11 cellular contexts compared by ENCODE assay signal in the genomic region with DNA sequence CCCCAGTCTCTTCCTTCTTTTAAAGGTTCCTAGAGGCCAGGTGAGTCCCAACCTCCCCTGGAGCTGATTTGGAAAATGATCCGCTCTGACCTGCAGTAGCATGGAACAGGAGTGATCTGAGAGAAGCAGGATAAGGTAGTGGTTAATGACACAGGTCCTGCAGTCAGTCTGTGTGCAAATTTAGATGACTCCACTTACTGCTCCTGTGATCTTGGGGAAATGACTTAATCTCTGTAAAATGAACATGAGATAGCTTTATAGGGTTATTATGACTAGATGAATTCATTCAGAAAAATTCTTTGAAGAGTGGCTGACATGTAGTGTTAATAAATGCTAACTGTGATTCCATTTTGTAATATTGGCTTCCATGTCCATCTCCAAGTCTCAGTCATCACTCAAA.
DNase-seq lines count a peak whose midpoint lies in the region; ATAC-seq, FAIRE-seq and TF ChIP-seq lines count a peak whose summit lies in the region.
"Had no signal": no experiment of that assay in that cellular context is flagged by ENCODE, and none has a peak within 500 bp of the region (broad histone marks: within the 10 kb centered on the region; RNA-seq: fewer than 3 reads in every experiment).

No MANE protein-coding gene starts in this region.

- ATAC-seq in GM23338 (no peak), HG03139 (IDR thresholded peaks at IDR 0.05; ENCODE audit: unreplicated experiment) (no peak), HG03378 (IDR thresholded peaks at IDR 0.05; ENCODE audit: unreplicated experiment) (no peak)

- no peak overlapping the region for H3K23ac ChIP-seq in trophoblast cell (ENCODE audit: low read length)

- H3K9me2 ChIP-seq in GM23338 (ENCODE audit: insufficient read depth) = no peaks in the 10 kb centered on the region

- H2BK120ac ChIP-seq in trophoblast cell (ENCODE audit: insufficient read depth, low read length, poor library complexity) = no peak overlapping the region

- no peak for TF ChIP-seq CTCF in GM23338 (conservative IDR thresholded peaks at IDR 0.05; ENCODE audit: low read depth in 2 of 2)

- no peaks in the 10 kb centered on the region for H3K36me3 Mint-ChIP-seq in GM23338 (ENCODE audit: low read depth)
- H3K36me3 Mint-ChIP-seq: CD4-positive, CD25-positive, alpha-beta regulatory T cell had no signal

- H3K4me1 ChIP-seq in GM23338 (ENCODE audit: insufficient read depth) (peaks cover 14% of the 10 kb centered on the region), trophoblast cell (ENCODE audit: control insufficient read depth in 1 of 2, insufficient read depth in 2 of 2, low read length in 2 of 2) (peaks cover 0 to 7% of the 10 kb centered on the region in 2 experiments)

- no peak overlapping the region for H3K4ac ChIP-seq in trophoblast cell (ENCODE audit: low read depth, low read length)

- DNase-seq in GM23338 (ENCODE audit: low spot score) (no peak), RCC 7860 (ENCODE audit: low spot score) (peak; percentile 41), glomerular visceral epithelial cell (ENCODE audit: extremely low spot score) (peak; percentile 31), trophoblast cell (no peak), NCI-H1092 treated with DMSO at 0.1 percent for 48 hours (lab: John Stamatoyannopoulos, UW) (no peak)
- DNase-seq: CD4-positive, CD25-positive, alpha-beta regulatory T cell; GF-D8; NCI-H1694 had no signal

- peak overlapping the region; percentile 96 for H2AFZ ChIP-seq in GM23338
- no peak overlapping the region for H2AFZ ChIP-seq in trophoblast cell (ENCODE audit: insufficient read depth, low read length, poor library complexity)

- H4K12ac ChIP-seq in trophoblast cell (ENCODE audit: low read depth, low read length) = no peak overlapping the region

- no peak overlapping the region for H2BK12ac ChIP-seq in trophoblast cell (ENCODE audit: low read length)

- peak overlapping the region; percentile 81 for H3K4me2 ChIP-seq in GM23338
- no peak overlapping the region for H3K4me2 ChIP-seq in trophoblast cell (ENCODE audit: low read length)

- H3K27me3 ChIP-seq in GM23338 (ENCODE audit: insufficient read depth) (peaks cover 12% of the 10 kb centered on the region; the same call in 1 of the 2 replicates), trophoblast cell (ENCODE audit: insufficient read depth, low read length) (no peaks in the 10 kb centered on the region)

- H3K14ac ChIP-seq in trophoblast cell (ENCODE audit: low read length) = no peak overlapping the region

- H3K4me3 ChIP-seq in GM23338 = peak overlapping the region; percentile 58; the same call in 1 of the 2 replicates
- H3K4me3 ChIP-seq in trophoblast cell (ENCODE audit: low read depth, low read length) = no peak overlapping the region
- H3K4me3 ChIP-seq: SK-N-MC had no signal

- peak overlapping the region; percentile 4 for H4K91ac ChIP-seq in trophoblast cell (ENCODE audit: low read depth, low read length)

- no peak overlapping the region for H3K18ac ChIP-seq in trophoblast cell (ENCODE audit: low read length)

- H2BK5ac ChIP-seq in trophoblast cell (ENCODE audit: low read depth, low read length, poor library complexity) = no peak overlapping the region

- H3K79me2 ChIP-seq in GM23338 (replicated peaks; ENCODE audit: insufficient read depth) (no peaks in the 10 kb centered on the region), trophoblast cell (ENCODE audit: control insufficient read depth, insufficient read depth, low read length, poor library complexity) (peaks cover 2% of the 10 kb centered on the region)

- no peaks in the 10 kb centered on the region for H3F3A ChIP-seq in GM23338 (replicated peaks; ENCODE audit: low read depth)

- H3K4me3 Mint-ChIP-seq in GM23338 = no peak overlapping the region
- H3K4me3 Mint-ChIP-seq: CD4-positive, CD25-positive, alpha-beta regulatory T cell had no signal

- H3K9ac ChIP-seq in trophoblast cell (ENCODE audit: low read length) = no peak overlapping the region

- no peak overlapping the region for H3K27ac Mint-ChIP-seq in GM23338
- H3K27ac Mint-ChIP-seq: CD4-positive, CD25-positive, alpha-beta regulatory T cell had no signal

- H2AK5ac ChIP-seq in trophoblast cell (ENCODE audit: low read length) = no peak overlapping the region

- H4K20me1 ChIP-seq in GM23338 (replicated peaks; ENCODE audit: insufficient read depth) = no peaks in the 10 kb centered on the region

- peaks cover 12% of the 10 kb centered on the region for H3K79me1 ChIP-seq in trophoblast cell (ENCODE audit: low read length)

- FAIRE-seq in RCC 7860 (lab: Jason Lieb, UNC) = no peak

- H3K27me3 Mint-ChIP-seq in GM23338 (ENCODE audit: insufficient read depth, low read depth, poor library complexity) = peaks cover 7% of the 10 kb centered on the region

- no peaks in the 10 kb centered on the region for H3K9me3 ChIP-seq in trophoblast cell (ENCODE audit: insufficient read depth, low read depth, low read length)

- no peaks in the 10 kb centered on the region for H3K9me3 Mint-ChIP-seq in GM23338
- H3K9me3 Mint-ChIP-seq: CD4-positive, CD25-positive, alpha-beta regulatory T cell had no signal

- no peaks in the 10 kb centered on the region for H3K36me3 ChIP-seq in GM23338 (ENCODE audit: insufficient read depth)
- no peaks in the 10 kb centered on the region for H3K36me3 ChIP-seq in trophoblast cell (ENCODE audit: control insufficient read depth in 1 of 2, insufficient read depth in 2 of 2, low read length in 2 of 2)

- H3K27ac ChIP-seq in GM23338 (ENCODE audit: low read depth) (no peak overlapping the region), trophoblast cell (ENCODE audit: low read depth, low read length) (no peak overlapping the region)
- H3K27ac ChIP-seq: SK-N-MC had no signal

- no CpG with 5 or more reads among the region's 1 CpG for WGBS in trophoblast cell (ENCODE audit: extremely low coverage, insufficient coverage, insufficient read length)

- H4K8ac ChIP-seq in trophoblast cell (ENCODE audit: low read depth, low read length) = no peak overlapping the region

- peaks cover 11% of the 10 kb centered on the region for H3K4me1 Mint-ChIP-seq in GM23338

TF ChIP-seq in GM23338, 12 proteins besides CTCF, POLR2A, EP300 and RAD21:
- no peak for TF ChIP-seq CREB1 (CRISPR knock-in tag; IDR thresholded peaks at IDR 0.05; ENCODE audit: low read depth)
- TF ChIP-seq EZH2phosphoT487 (IDR thresholded peaks at IDR 0.05; ENCODE audit: unreplicated experiment) = no peak
- no peak for TF ChIP-seq ZNF462 (CRISPR knock-in tag; IDR thresholded peaks at IDR 0.05)
- TF ChIP-seq NANOG (IDR thresholded peaks at IDR 0.05; ENCODE audit: borderline replicate concordance) = no peak
- TF ChIP-seq JUNB (IDR thresholded peaks at IDR 0.05; ENCODE audit: unreplicated experiment) = no peak
TF ChIP-seq in GM23338: peak in this region for 0.

Comparison
In these comparisons a context has a peak if more than half of its experiments do, and no peak if none do; other contexts are left out.
1. DNase-seq: peak in RCC 7860 (single experiment) and glomerular visceral epithelial cell (single experiment); none in GM23338 (single experiment), trophoblast cell (0 of 2) and NCI-H1092 treated with DMSO at 0.1 percent for 48 hours (single experiment).